ENCODE assay signal across 1 cellular context in genomic region chr12:21828111-21828775, GRCh38.
TF ChIP-seq lines count a peak whose summit lies in the region.

No MANE protein-coding gene starts in this region.

TF ChIP-seq in GM23338, 12 proteins besides CTCF, POLR2A, EP300 and RAD21:
- TF ChIP-seq ZNF462 (CRISPR knock-in tag; IDR thresholded peaks at IDR 0.05) (no peak), JUNB (IDR thresholded peaks at IDR 0.05; ENCODE audit: unreplicated experiment) (no peak), EZH2 (IDR thresholded peaks at IDR 0.05; ENCODE audit: low read depth, unreplicated experiment) (no peak), EZH2phosphoT487 (IDR thresholded peaks at IDR 0.05; ENCODE audit: unreplicated experiment) (no peak), ZNF331 (CRISPR knock-in tag; IDR thresholded peaks at IDR 0.05; ENCODE audit: low read depth) (no peak), NANOG (IDR thresholded peaks at IDR 0.05; ENCODE audit: borderline replicate concordance) (no peak), ZNF114 (CRISPR knock-in tag; IDR thresholded peaks at IDR 0.05) (no peak), CREB1 (CRISPR knock-in tag; IDR thresholded peaks at IDR 0.05; ENCODE audit: low read depth) (no peak), REST (IDR thresholded peaks at IDR 0.05; ENCODE audit: unreplicated experiment) (no peak), POLR2AphosphoS5 (IDR thresholded peaks at IDR 0.05; ENCODE audit: low read depth) (no peak), STAT1 (IDR thresholded peaks at IDR 0.05; ENCODE audit: unreplicated experiment) (no peak)
- TF ChIP-seq, protein P1, sequence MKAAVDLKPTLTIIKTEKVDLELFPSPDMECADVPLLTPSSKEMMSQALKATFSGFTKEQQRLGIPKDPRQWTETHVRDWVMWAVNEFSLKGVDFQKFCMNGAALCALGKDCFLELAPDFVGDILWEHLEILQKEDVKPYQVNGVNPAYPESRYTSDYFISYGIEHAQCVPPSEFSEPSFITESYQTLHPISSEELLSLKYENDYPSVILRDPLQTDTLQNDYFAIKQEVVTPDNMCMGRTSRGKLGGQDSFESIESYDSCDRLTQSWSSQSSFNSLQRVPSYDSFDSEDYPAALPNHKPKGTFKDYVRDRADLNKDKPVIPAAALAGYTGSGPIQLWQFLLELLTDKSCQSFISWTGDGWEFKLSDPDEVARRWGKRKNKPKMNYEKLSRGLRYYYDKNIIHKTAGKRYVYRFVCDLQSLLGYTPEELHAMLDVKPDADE (IDR thresholded peaks at IDR 0.05), result no peak
